Comparison of ENCODE assay signal across 19 cellular contexts in the genomic region with DNA sequence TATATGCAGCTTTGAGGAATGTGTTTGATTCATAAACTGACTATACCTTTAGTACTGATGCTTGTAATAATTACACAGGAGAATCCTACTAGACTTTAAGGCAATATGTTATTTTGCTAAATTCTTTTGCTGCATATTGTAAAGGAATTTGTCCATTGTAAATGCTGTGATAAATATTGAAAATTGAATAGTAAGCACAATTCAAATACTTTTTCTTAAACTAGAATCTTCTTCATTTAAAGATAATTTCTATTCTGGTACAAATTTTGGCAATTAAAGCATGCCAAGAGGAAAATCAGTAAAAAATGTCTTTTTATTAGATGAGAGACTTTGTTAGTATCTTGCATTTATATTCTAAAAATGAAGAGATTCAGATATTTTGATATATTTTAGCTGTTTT. TPM values are rescaled to one million over a fixed set of nuclear protein-coding genes. Genes with fewer than 3 reads are reported as not detected.
A peak's percentile ranks its signal among the peaks of the same experiment; 100 is the strongest.
DNase-seq lines count a peak whose midpoint lies in the region; ATAC-seq and TF ChIP-seq lines count a peak whose summit lies in the region.
"Had no signal": no experiment of that assay in that cellular context is flagged by ENCODE, and none has a peak within 500 bp of the region (broad histone marks: within the 10 kb centered on the region; RNA-seq: fewer than 3 reads in every experiment).

No MANE protein-coding gene starts in this region.

- peaks cover 10% of the 10 kb centered on the region for H3K36me3 ChIP-seq in left ventricle myocardium inferior
- no peaks in the 10 kb centered on the region for H3K36me3 ChIP-seq in right atrium auricular region
- H3K36me3 ChIP-seq in HEK293 (ENCODE audit: control insufficient read depth in 2 of 2, insufficient read depth in 1 of 2, low read length in 2 of 2) = no peaks in the 10 kb centered on the region
- peaks cover 0 to 11% (median 0%) of the 10 kb centered on the region in 4 donors for H3K36me3 ChIP-seq in esophagus muscularis mucosa
- H3K36me3 ChIP-seq in tibial artery = no peaks in the 10 kb centered on the region

- DNase-seq in left ventricle myocardium inferior (no peak), right atrium auricular region (ENCODE audit: low spot score) (no peak), esophagus muscularis mucosa (ENCODE audit: extremely low spot score) (no peak), tibial artery (no peak), NCI-H446 (lab: John Stamatoyannopoulos, UW) (no peak)
- DNase-seq: C1 segment of cervical spinal cord; Calu3; CD4-positive, alpha-beta memory T cell; COR-L47; DMS53; DMS79 treated with DMSO at 0.1 percent for 48 hours; GF-D8; GM23248; H7; HCEC 1CT had no signal

- no peak for TF ChIP-seq POLR2A in esophagus muscularis mucosa (IDR thresholded peaks at IDR 0.05; ENCODE audit: low read depth)

- H3K4me3 ChIP-seq in left ventricle myocardium inferior (no peak overlapping the region), right atrium auricular region (no peak overlapping the region), HEK293 (ENCODE audit: low read depth, low read length) (no peak overlapping the region), esophagus muscularis mucosa (no peak overlapping the region), tibial artery (no peak overlapping the region)
- H3K4me3 ChIP-seq: GM23248 had no signal

- H3K4me1 ChIP-seq in left ventricle myocardium inferior = peaks cover 65% of the 10 kb centered on the region
- peaks cover 0 to 43% of the 10 kb centered on the region in 2 donors for H3K4me1 ChIP-seq in right atrium auricular region
- H3K4me1 ChIP-seq in HEK293 (ENCODE audit: control insufficient read depth, insufficient read depth, low read length) = peaks cover 15% of the 10 kb centered on the region; the same call in 1 of the 2 replicates
- H3K4me1 ChIP-seq in esophagus muscularis mucosa = peaks cover 44 to 75% (median 66%) of the 10 kb centered on the region in 4 donors
- H3K4me1 ChIP-seq in tibial artery = peaks cover 0 to 67% (median 33%) of the 10 kb centered on the region in 4 donors

- H3K27ac ChIP-seq in left ventricle myocardium inferior (replicated peaks) (peak overlapping the region; percentile 92), right atrium auricular region (no peak overlapping the region), HEK293 (ENCODE audit: extremely low read depth, low read depth, low read length) (no peak overlapping the region), esophagus muscularis mucosa (replicated peaks in 1 of 4) (peak overlapping the region; percentile 81 to 84 (median 81)), tibial artery (peak overlapping the region; percentile 40 to 74)
- H3K27ac ChIP-seq: 22Rv1, GM23248 had no signal

- peaks cover 10% of the 10 kb centered on the region for H3K9me3 ChIP-seq in left ventricle myocardium inferior (replicated peaks)
- H3K9me3 ChIP-seq in right atrium auricular region = peaks cover 0 to 11% of the 10 kb centered on the region in 2 donors
- no peaks in the 10 kb centered on the region for H3K9me3 ChIP-seq in HEK293 (ENCODE audit: control insufficient read depth, insufficient read depth, low read depth, low read length)
- no peaks in the 10 kb centered on the region for H3K9me3 ChIP-seq in esophagus muscularis mucosa
- H3K9me3 ChIP-seq in tibial artery = no peaks in the 10 kb centered on the region

- TF ChIP-seq CTCF in left ventricle myocardium inferior (IDR thresholded peaks at IDR 0.05; ENCODE audit: borderline replicate concordance) (no peak), right atrium auricular region (IDR thresholded peaks at IDR 0.05) (no peak), HEK293 (tag by site-specific recombination; IDR thresholded peaks at IDR 0.05) (no peak), esophagus muscularis mucosa (IDR thresholded peaks at IDR 0.05) (no peak), tibial artery (IDR thresholded peaks at IDR 0.05) (no peak)

- CTCF ChIA-PET in HEK293 (lab: Yijun Ruan, JAX) = no interaction called here

- POLR2A ChIA-PET in HEK293 (lab: Yijun Ruan, JAX) = no interaction called here

- H3K27me3 ChIP-seq in left ventricle myocardium inferior (ENCODE audit: low read depth) (no peaks in the 10 kb centered on the region), right atrium auricular region (no peaks in the 10 kb centered on the region), esophagus muscularis mucosa (no peaks in the 10 kb centered on the region), tibial artery (no peaks in the 10 kb centered on the region)

- intact Hi-C loops in left ventricle myocardium inferior (cut with micrococcal nuclease) = no loop called here
- intact Hi-C loops in esophagus muscularis mucosa (cut with DNase I) = no loop called here
- intact Hi-C loops in tibial artery (cut with DNase I; ENCODE audit: low total_unique reads) = no loop called here

- no peak for TF ChIP-seq EP300 in esophagus muscularis mucosa (IDR thresholded peaks at IDR 0.05)

- ATAC-seq in HG03442 (IDR thresholded peaks at IDR 0.05; ENCODE audit: unreplicated experiment) = no peak
- ATAC-seq in GM18519 (IDR thresholded peaks at IDR 0.05; ENCODE audit: low FRiP score, unreplicated experiment) = no peak

TF ChIP-seq in HEK293, 187 proteins besides CTCF, POLR2A, EP300 and RAD21:
- 0 out of 2 replicates have a peak, but pooled peaks have one; percentile 58 for TF ChIP-seq ZNF664 (tag by site-specific recombination; IDR thresholded peaks at IDR 0.05)
- TF ChIP-seq ZSCAN23 (tag by site-specific recombination; IDR thresholded peaks at IDR 0.05) = no peak
- TF ChIP-seq ZNF433 (tag by site-specific recombination; IDR thresholded peaks at IDR 0.05; ENCODE audit: low read depth) = no peak
- TF ChIP-seq GLI2 (tag by site-specific recombination; IDR thresholded peaks at IDR 0.05; ENCODE audit: borderline replicate concordance, low read depth) = no peak
- no peak for TF ChIP-seq ZNF837 (tag by site-specific recombination; IDR thresholded peaks at IDR 0.05)
- TF ChIP-seq ZNF76 (tag by site-specific recombination; IDR thresholded peaks at IDR 0.05; ENCODE audit: borderline replicate concordance, low read depth) = no peak
- no peak for TF ChIP-seq ZNF530 (tag by site-specific recombination; IDR thresholded peaks at IDR 0.05; ENCODE audit: low read depth)

RNA-seq across cellular contexts. Expression of a gene that starts 45.4 kb away (rescaled TPM):
- 24.1 TPM for total RNA-seq in left ventricle myocardium inferior
- 1 to 10 TPM; 5.0 to 5.9 TPM for total RNA-seq in right atrium auricular region
- total RNA-seq in esophagus muscularis mucosa = 10 to 100 TPM in 2 of 4 donors, 1 to 10 TPM in 2; 9.7 to 17.0 (median 13.1) TPM

RNA-seq across cellular contexts. Expression of a gene that starts 51.9 kb away (rescaled TPM):
- 60.0 TPM for total RNA-seq in left ventricle myocardium inferior
- total RNA-seq in right atrium auricular region = 10 to 100 TPM; 50.8 to 78.8 TPM
- 100 to 1,000 TPM; 198 to 292 (median 226) TPM for total RNA-seq in esophagus muscularis mucosa

Comparison
In these comparisons a context has a peak if more than half of its experiments do, and no peak if none do; other contexts are left out.
1. H3K27ac ChIP-seq: peak in left ventricle myocardium inferior (single experiment), esophagus muscularis mucosa (4 of 4) and tibial artery (2 of 2); none in right atrium auricular region (0 of 2) and HEK293 (single experiment).